ENCODE assay signal across 27 cellular contexts in genomic region chrX:152735860-152736511, GRCh38. TPM values are rescaled to one million over a fixed set of nuclear protein-coding genes. Genes with fewer than 3 reads are reported as not detected.
"Had no signal": no experiment of that assay in that cellular context is flagged by ENCODE, and none has a peak within 500 bp of the region (broad histone marks: within the 10 kb centered on the region; RNA-seq: fewer than 3 reads in every experiment).

No MANE protein-coding gene starts in this region.

- H3K27ac ChIP-seq: KMS-11, WERI-Rb-1 had no signal

- DNase-seq: activated CD4-positive, alpha-beta T cell treated with anti-CD3 and anti-CD28 coated beads for 36 hours; activated CD4-positive, alpha-beta T cell treated with anti-CD3 and anti-CD28 coated beads, Interleukin-2, amount 50 U/mL, for 4 hours; activated CD8-positive, alpha-beta memory T cell treated with anti-CD3 and anti-CD28 coated beads, Interleukin-2, amount 10 ng/mL, durations not matched to agents 7 days and 5 days; activated gamma-delta T cell treated with Interleukin-2 at 50 U/mL for 16 hours; activated naive CD4-positive, alpha-beta T cell treated with anti-CD3 and anti-CD28 coated beads, Interleukin-2, amount 10 ng/mL, durations not matched to agents 7 days and 5 days; activated naive CD8-positive, alpha-beta T cell treated with anti-CD3 and anti-CD28 coated beads for 36 hours; activated T-cell treated with anti-CD3 and anti-CD28 coated beads, Interleukin-2, amount 50 U/mL, for 4 hours; MV-4-11; NCI-H1092 treated with DMSO at 0.1 percent for 48 hours; NCI-H1417 treated with DMSO at 0.1 percent for 48 hours; NCI-H1694; NCI-H2029; NCI-H345; NCI-H510A; NCI-H526 treated with DMSO at 0.1 percent for 48 hours; NCI-H82; SIG-M5; T-helper 1 cell; WERI-Rb-1 had no signal

- H3K36me3 ChIP-seq: WERI-Rb-1 had no signal

- H3K27ac Mint-ChIP-seq: activated CD4-positive, alpha-beta T cell treated with anti-CD3 and anti-CD28 coated beads for 36 hours; activated CD8-positive, alpha-beta memory T cell treated with anti-CD3 and anti-CD28 coated beads, Interleukin-2, amount 10 ng/mL, durations not matched to agents 7 days and 5 days; activated naive CD4-positive, alpha-beta T cell treated with anti-CD3 and anti-CD28 coated beads, Interleukin-2, amount 10 ng/mL, durations not matched to agents 7 days and 5 days; activated naive CD8-positive, alpha-beta T cell treated with anti-CD3 and anti-CD28 coated beads for 36 hours; activated T-helper 17 cell treated with anti-CD3 and anti-CD28 coated beads, Interleukin-2, amount 50 U/mL, for 72 hours; IgD-negative memory B cell had no signal

- H3K27me3 Mint-ChIP-seq: activated CD4-positive, alpha-beta T cell treated with anti-CD3 and anti-CD28 coated beads for 36 hours; activated CD8-positive, alpha-beta memory T cell treated with anti-CD3 and anti-CD28 coated beads, Interleukin-2, amount 10 ng/mL, durations not matched to agents 7 days and 5 days; activated naive CD8-positive, alpha-beta T cell treated with anti-CD3 and anti-CD28 coated beads for 36 hours; activated T-helper 17 cell treated with anti-CD3 and anti-CD28 coated beads, Interleukin-2, amount 50 U/mL, for 72 hours; IgD-negative memory B cell had no signal

- ATAC-seq: activated CD4-positive, alpha-beta T cell treated with anti-CD3 and anti-CD28 coated beads for 36 hours; activated CD8-positive, alpha-beta memory T cell treated with anti-CD3 and anti-CD28 coated beads, Interleukin-2, amount 10 ng/mL, durations not matched to agents 7 days and 5 days; activated T-cell treated with anti-CD3 and anti-CD28 coated beads, Interleukin-2, amount 50 U/mL, for 4 hours; activated T-helper 17 cell treated with anti-CD3 and anti-CD28 coated beads, Interleukin-2, amount 50 U/mL, for 72 hours had no signal

- H3K9me3 Mint-ChIP-seq: activated naive CD4-positive, alpha-beta T cell treated with anti-CD3 and anti-CD28 coated beads, Interleukin-2, amount 10 ng/mL, durations not matched to agents 7 days and 5 days; activated naive CD8-positive, alpha-beta T cell treated with anti-CD3 and anti-CD28 coated beads for 36 hours; activated T-cell treated with anti-CD3 and anti-CD28 coated beads, Interleukin-2, amount 50 U/mL, for 4 hours; activated T-helper 17 cell treated with anti-CD3 and anti-CD28 coated beads, Interleukin-2, amount 50 U/mL, for 72 hours; IgD-negative memory B cell had no signal

- H3K4me3 Mint-ChIP-seq: activated CD4-positive, alpha-beta T cell treated with anti-CD3 and anti-CD28 coated beads for 36 hours; activated CD8-positive, alpha-beta memory T cell treated with anti-CD3 and anti-CD28 coated beads, Interleukin-2, amount 10 ng/mL, durations not matched to agents 7 days and 5 days; activated naive CD4-positive, alpha-beta T cell treated with anti-CD3 and anti-CD28 coated beads, Interleukin-2, amount 10 ng/mL, durations not matched to agents 7 days and 5 days; activated naive CD8-positive, alpha-beta T cell treated with anti-CD3 and anti-CD28 coated beads for 36 hours; activated T-cell treated with anti-CD3 and anti-CD28 coated beads, Interleukin-2, amount 50 U/mL, for 4 hours; activated T-helper 17 cell treated with anti-CD3 and anti-CD28 coated beads, Interleukin-2, amount 50 U/mL, for 72 hours; IgD-negative memory B cell had no signal

- H3K4me1 Mint-ChIP-seq: activated CD4-positive, alpha-beta T cell treated with anti-CD3 and anti-CD28 coated beads for 36 hours; activated CD8-positive, alpha-beta memory T cell treated with anti-CD3 and anti-CD28 coated beads, Interleukin-2, amount 10 ng/mL, durations not matched to agents 7 days and 5 days; activated naive CD4-positive, alpha-beta T cell treated with anti-CD3 and anti-CD28 coated beads, Interleukin-2, amount 10 ng/mL, durations not matched to agents 7 days and 5 days; activated naive CD8-positive, alpha-beta T cell treated with anti-CD3 and anti-CD28 coated beads for 36 hours; activated T-helper 17 cell treated with anti-CD3 and anti-CD28 coated beads, Interleukin-2, amount 50 U/mL, for 72 hours had no signal

- H3K36me3 Mint-ChIP-seq: activated CD8-positive, alpha-beta memory T cell treated with anti-CD3 and anti-CD28 coated beads, Interleukin-2, amount 10 ng/mL, durations not matched to agents 7 days and 5 days; activated naive CD4-positive, alpha-beta T cell treated with anti-CD3 and anti-CD28 coated beads, Interleukin-2, amount 10 ng/mL, durations not matched to agents 7 days and 5 days; activated naive CD8-positive, alpha-beta T cell treated with anti-CD3 and anti-CD28 coated beads for 36 hours; IgD-negative memory B cell had no signal

RNA-seq across cellular contexts. Expression of gene MAGEA12, which starts 2.4 kb away (rescaled TPM):
- total RNA-seq: activated CD4-positive, alpha-beta T cell treated with anti-CD3 and anti-CD28 coated beads for 36 hours; activated CD8-positive, alpha-beta memory T cell treated with anti-CD3 and anti-CD28 coated beads, Interleukin-2, amount 10 ng/mL, durations not matched to agents 7 days and 5 days; activated naive CD8-positive, alpha-beta T cell treated with anti-CD3 and anti-CD28 coated beads for 36 hours; activated T-cell treated with anti-CD3 and anti-CD28 coated beads, Interleukin-2, amount 50 U/mL, for 4 hours; activated T-helper 17 cell treated with anti-CD3 and anti-CD28 coated beads, Interleukin-2, amount 50 U/mL, for 72 hours; cardiac septum; MCF 10A; OCI-LY7; T-helper 2 cell treated with Interferon-gamma antibody and Interleukin-4, amounts not matched to agents 100 ng/mL and 5 ng/mL, for 36 hours had no signal
- polyA plus RNA-seq: adipose tissue, IgD-negative memory B cell had no signal

RNA-seq across cellular contexts. Expression of gene CSAG1, which starts 2.5 kb away (rescaled TPM):
- total RNA-seq: activated CD4-positive, alpha-beta T cell treated with anti-CD3 and anti-CD28 coated beads for 36 hours; activated CD8-positive, alpha-beta memory T cell treated with anti-CD3 and anti-CD28 coated beads, Interleukin-2, amount 10 ng/mL, durations not matched to agents 7 days and 5 days; activated naive CD8-positive, alpha-beta T cell treated with anti-CD3 and anti-CD28 coated beads for 36 hours; activated T-cell treated with anti-CD3 and anti-CD28 coated beads, Interleukin-2, amount 50 U/mL, for 4 hours; activated T-helper 17 cell treated with anti-CD3 and anti-CD28 coated beads, Interleukin-2, amount 50 U/mL, for 72 hours; cardiac septum; MCF 10A; OCI-LY7; T-helper 2 cell treated with Interferon-gamma antibody and Interleukin-4, amounts not matched to agents 100 ng/mL and 5 ng/mL, for 36 hours had no signal
- polyA plus RNA-seq: adipose tissue, IgD-negative memory B cell had no signal

RNA-seq across cellular contexts. Expression of gene MAGEA2, which starts 17.7 kb away (rescaled TPM):
- total RNA-seq: activated CD4-positive, alpha-beta T cell treated with anti-CD3 and anti-CD28 coated beads for 36 hours; activated CD8-positive, alpha-beta memory T cell treated with anti-CD3 and anti-CD28 coated beads, Interleukin-2, amount 10 ng/mL, durations not matched to agents 7 days and 5 days; activated naive CD8-positive, alpha-beta T cell treated with anti-CD3 and anti-CD28 coated beads for 36 hours; activated T-cell treated with anti-CD3 and anti-CD28 coated beads, Interleukin-2, amount 50 U/mL, for 4 hours; activated T-helper 17 cell treated with anti-CD3 and anti-CD28 coated beads, Interleukin-2, amount 50 U/mL, for 72 hours; cardiac septum; MCF 10A; OCI-LY7; T-helper 2 cell treated with Interferon-gamma antibody and Interleukin-4, amounts not matched to agents 100 ng/mL and 5 ng/mL, for 36 hours had no signal
- polyA plus RNA-seq: adipose tissue, IgD-negative memory B cell had no signal

RNA-seq across cellular contexts. Expression of gene MAGEA2B, which starts 21.6 kb away (rescaled TPM):
- total RNA-seq: activated CD4-positive, alpha-beta T cell treated with anti-CD3 and anti-CD28 coated beads for 36 hours; activated CD8-positive, alpha-beta memory T cell treated with anti-CD3 and anti-CD28 coated beads, Interleukin-2, amount 10 ng/mL, durations not matched to agents 7 days and 5 days; activated naive CD8-positive, alpha-beta T cell treated with anti-CD3 and anti-CD28 coated beads for 36 hours; activated T-cell treated with anti-CD3 and anti-CD28 coated beads, Interleukin-2, amount 50 U/mL, for 4 hours; activated T-helper 17 cell treated with anti-CD3 and anti-CD28 coated beads, Interleukin-2, amount 50 U/mL, for 72 hours; cardiac septum; MCF 10A; OCI-LY7; T-helper 2 cell treated with Interferon-gamma antibody and Interleukin-4, amounts not matched to agents 100 ng/mL and 5 ng/mL, for 36 hours had no signal
- polyA plus RNA-seq: adipose tissue, IgD-negative memory B cell had no signal

RNA-seq across cellular contexts. Expression of gene CSAG3, which starts 23.0 kb away (rescaled TPM):
- total RNA-seq: activated naive CD8-positive, alpha-beta T cell treated with anti-CD3 and anti-CD28 coated beads for 36 hours; activated T-cell treated with anti-CD3 and anti-CD28 coated beads, Interleukin-2, amount 50 U/mL, for 4 hours; cardiac septum; MCF 10A; OCI-LY7; T-helper 2 cell treated with Interferon-gamma antibody and Interleukin-4, amounts not matched to agents 100 ng/mL and 5 ng/mL, for 36 hours had no signal
- polyA plus RNA-seq: adipose tissue, IgD-negative memory B cell had no signal
